ENCODE assay signal across 1 cellular context in the genomic region with DNA sequence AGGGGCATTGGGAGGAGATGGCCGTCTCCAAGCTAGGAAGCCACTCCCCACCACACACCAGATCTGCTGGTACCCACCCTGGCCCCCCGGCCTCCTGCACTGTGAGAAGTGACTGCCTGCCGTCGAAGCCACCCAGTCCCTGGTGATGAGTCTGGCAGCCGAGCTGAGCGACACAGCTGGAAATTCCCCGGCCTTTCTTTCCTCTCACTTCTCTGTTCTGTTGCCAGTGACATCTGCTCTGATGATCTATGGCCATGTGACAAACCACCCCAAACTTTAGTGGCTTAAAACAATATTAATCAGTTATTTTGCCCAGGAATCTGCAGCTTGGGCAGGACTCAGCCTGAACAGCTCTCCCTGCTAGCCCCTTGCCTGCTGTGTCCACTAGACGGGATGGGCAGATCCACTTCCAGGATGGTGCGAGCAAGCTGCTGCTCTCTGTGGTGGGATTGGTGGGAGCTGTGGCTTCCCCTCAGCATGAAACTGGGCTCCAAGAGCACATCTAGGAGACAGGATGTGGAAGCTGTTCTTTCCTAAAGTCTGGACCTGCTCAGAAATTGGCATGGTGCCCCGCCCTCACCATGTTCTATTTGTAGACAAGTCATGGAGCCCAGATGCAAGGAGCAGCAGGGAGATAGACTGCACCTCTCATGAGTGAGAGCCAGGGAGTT.
TF ChIP-seq lines count a peak whose summit lies in the region.

No MANE protein-coding gene starts in this region.

TF ChIP-seq in GM12878, 131 proteins besides CTCF, POLR2A, EP300 and RAD21 (continued from another document):
- TF ChIP-seq, protein P1, sequence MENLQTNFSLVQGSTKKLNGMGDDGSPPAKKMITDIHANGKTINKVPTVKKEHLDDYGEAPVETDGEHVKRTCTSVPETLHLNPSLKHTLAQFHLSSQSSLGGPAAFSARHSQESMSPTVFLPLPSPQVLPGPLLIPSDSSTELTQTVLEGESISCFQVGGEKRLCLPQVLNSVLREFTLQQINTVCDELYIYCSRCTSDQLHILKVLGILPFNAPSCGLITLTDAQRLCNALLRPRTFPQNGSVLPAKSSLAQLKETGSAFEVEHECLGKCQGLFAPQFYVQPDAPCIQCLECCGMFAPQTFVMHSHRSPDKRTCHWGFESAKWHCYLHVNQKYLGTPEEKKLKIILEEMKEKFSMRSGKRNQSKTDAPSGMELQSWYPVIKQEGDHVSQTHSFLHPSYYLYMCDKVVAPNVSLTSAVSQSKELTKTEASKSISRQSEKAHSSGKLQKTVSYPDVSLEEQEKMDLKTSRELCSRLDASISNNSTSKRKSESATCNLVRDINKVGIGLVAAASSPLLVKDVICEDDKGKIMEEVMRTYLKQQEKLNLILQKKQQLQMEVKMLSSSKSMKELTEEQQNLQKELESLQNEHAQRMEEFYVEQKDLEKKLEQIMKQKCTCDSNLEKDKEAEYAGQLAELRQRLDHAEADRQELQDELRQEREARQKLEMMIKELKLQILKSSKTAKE (IDR thresholded peaks at IDR 0.05; ENCODE audit: low read depth, poor library complexity, severe bottlenecking): peak; percentile 54
- peak; percentile 91; the same call in 1 of the 2 replicates for TF ChIP-seq TCF12 (IDR thresholded peaks at IDR 0.05; ENCODE audit: low read depth, low read length)
- TF ChIP-seq, protein P2, sequence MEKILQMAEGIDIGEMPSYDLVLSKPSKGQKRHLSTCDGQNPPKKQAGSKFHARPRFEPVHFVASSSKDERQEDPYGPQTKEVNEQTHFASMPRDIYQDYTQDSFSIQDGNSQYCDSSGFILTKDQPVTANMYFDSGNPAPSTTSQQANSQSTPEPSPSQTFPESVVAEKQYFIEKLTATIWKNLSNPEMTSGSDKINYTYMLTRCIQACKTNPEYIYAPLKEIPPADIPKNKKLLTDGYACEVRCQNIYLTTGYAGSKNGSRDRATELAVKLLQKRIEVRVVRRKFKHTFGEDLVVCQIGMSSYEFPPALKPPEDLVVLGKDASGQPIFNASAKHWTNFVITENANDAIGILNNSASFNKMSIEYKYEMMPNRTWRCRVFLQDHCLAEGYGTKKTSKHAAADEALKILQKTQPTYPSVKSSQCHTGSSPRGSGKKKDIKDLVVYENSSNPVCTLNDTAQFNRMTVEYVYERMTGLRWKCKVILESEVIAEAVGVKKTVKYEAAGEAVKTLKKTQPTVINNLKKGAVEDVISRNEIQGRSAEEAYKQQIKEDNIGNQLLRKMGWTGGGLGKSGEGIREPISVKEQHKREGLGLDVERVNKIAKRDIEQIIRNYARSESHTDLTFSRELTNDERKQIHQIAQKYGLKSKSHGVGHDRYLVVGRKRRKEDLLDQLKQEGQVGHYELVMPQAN (conservative IDR thresholded peaks at IDR 0.05): no peak
